Comparison of ENCODE assay signal across 1 cellular context in the genomic region with DNA sequence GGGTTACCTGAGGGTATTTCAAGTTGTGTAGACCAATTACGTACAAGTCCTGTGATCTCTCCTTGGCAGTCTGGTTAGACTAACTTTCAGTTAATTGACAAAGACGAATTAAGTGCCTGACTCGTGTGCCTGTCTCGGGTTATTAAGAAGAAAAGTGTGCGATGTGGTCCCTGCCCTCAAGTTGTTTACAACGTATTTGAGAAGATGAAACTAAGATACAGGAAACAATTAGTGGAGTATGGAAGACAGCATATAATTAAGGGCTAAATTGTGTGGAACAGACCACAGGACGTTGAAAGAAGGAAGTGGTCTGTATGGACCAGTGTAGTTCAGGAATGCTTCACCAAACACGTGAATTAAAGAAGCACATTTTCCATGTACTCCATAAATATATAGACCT.
TF ChIP-seq lines count a peak whose summit lies in the region.

No MANE protein-coding gene starts in this region.

TF ChIP-seq in HepG2, 621 proteins besides CTCF, POLR2A, EP300 and RAD21 (continued from another document):
- TF ChIP-seq SIN3A (IDR thresholded peaks at IDR 0.05; ENCODE audit: borderline replicate concordance, low read depth, low read length) (no peak), ZNF263 (CRISPR knock-in tag; IDR thresholded peaks at IDR 0.05) (no peak)
- TF ChIP-seq, protein P1, sequence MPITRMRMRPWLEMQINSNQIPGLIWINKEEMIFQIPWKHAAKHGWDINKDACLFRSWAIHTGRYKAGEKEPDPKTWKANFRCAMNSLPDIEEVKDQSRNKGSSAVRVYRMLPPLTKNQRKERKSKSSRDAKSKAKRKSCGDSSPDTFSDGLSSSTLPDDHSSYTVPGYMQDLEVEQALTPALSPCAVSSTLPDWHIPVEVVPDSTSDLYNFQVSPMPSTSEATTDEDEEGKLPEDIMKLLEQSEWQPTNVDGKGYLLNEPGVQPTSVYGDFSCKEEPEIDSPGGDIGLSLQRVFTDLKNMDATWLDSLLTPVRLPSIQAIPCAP (CRISPR knock-in tag; IDR thresholded peaks at IDR 0.05; ENCODE audit: low read depth), result no peak
- TF ChIP-seq, protein P2, sequence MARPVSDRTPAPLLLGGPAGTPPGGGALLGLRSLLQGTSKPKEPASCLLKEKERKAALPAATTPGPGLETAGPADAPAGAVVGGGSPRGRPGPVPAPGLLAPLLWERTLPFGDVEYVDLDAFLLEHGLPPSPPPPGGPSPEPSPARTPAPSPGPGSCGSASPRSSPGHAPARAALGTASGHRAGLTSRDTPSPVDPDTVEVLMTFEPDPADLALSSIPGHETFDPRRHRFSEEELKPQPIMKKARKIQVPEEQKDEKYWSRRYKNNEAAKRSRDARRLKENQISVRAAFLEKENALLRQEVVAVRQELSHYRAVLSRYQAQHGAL (CRISPR knock-in tag; IDR thresholded peaks at IDR 0.05; ENCODE audit: not compliant biosample characterization), result no peak
- TF ChIP-seq, protein P3, sequence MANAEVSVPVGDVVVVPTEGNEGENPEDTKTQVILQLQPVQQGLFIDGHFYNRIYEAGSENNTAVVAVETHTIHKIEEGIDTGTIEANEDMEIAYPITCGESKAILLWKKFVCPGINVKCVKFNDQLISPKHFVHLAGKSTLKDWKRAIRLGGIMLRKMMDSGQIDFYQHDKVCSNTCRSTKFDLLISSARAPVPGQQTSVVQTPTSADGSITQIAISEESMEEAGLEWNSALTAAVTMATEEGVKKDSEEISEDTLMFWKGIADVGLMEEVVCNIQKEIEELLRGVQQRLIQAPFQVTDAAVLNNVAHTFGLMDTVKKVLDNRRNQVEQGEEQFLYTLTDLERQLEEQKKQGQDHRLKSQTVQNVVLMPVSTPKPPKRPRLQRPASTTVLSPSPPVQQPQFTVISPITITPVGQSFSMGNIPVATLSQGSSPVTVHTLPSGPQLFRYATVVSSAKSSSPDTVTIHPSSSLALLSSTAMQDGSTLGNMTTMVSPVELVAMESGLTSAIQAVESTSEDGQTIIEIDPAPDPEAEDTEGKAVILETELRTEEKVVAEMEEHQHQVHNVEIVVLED (CRISPR knock-in tag; IDR thresholded peaks at IDR 0.05; ENCODE audit: borderline replicate concordance), result no peak
